In the genomic region with DNA sequence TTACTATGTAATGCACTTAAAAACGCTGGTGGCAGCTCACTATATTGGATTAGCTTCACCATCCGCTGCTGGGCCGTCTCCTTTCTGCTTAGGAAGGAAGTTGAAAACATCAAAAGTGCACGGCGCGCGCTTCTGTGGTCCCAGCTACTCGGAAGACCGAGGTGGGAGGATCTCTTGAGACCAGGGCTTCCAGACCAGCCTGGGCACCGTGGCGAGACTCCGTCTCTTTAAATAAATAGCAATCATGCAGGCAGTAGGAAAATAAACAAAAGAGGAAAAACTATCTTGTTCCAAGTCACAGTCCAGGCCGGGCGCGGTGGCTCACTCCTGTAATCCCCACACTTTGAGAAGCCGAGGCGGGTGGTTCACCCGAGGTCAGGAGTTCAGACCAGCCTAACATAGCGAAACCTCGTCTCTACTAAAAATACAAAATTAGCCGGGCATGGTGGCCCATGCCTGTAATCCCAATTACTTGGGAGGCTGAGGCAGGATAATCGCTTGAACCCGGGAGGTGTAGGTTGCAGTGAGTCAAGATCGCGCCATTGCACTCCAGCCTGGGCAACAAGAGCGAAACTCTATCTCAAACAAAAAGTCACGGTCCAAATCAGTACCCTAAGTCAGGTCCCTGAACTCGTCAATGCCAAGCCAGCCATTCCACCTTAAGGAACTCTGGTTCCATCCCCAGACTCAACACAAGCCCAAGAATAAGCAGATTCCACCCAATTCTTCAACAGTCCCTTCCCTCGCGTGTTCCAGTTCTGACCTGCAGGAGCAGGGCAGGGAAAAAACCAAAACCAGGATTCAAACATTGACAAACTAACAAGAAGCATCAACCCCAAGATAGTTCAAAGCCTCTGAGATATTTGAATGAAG, we compare ENCODE assay signal across 1 cellular context.
TF ChIP-seq lines count a peak whose summit lies in the region.

No MANE protein-coding gene starts in this region.

TF ChIP-seq in K562, 482 proteins besides CTCF, POLR2A, EP300 and RAD21 (continued from another document and continues in another):
- TF ChIP-seq, protein P1, sequence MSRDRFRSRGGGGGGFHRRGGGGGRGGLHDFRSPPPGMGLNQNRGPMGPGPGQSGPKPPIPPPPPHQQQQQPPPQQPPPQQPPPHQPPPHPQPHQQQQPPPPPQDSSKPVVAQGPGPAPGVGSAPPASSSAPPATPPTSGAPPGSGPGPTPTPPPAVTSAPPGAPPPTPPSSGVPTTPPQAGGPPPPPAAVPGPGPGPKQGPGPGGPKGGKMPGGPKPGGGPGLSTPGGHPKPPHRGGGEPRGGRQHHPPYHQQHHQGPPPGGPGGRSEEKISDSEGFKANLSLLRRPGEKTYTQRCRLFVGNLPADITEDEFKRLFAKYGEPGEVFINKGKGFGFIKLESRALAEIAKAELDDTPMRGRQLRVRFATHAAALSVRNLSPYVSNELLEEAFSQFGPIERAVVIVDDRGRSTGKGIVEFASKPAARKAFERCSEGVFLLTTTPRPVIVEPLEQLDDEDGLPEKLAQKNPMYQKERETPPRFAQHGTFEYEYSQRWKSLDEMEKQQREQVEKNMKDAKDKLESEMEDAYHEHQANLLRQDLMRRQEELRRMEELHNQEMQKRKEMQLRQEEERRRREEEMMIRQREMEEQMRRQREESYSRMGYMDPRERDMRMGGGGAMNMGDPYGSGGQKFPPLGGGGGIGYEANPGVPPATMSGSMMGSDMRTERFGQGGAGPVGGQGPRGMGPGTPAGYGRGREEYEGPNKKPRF (IDR thresholded peaks at IDR 0.05; ENCODE audit: low read depth, low read length), result no peak
- no peak for TF ChIP-seq ZNF124 (CRISPR knock-in tag; IDR thresholded peaks at IDR 0.05)
- no peak for TF ChIP-seq ZNF24 (IDR thresholded peaks at IDR 0.05)
- peak; percentile 23; the same call in 1 of the 2 replicates for TF ChIP-seq LEF1 (IDR thresholded peaks at IDR 0.05)
- TF ChIP-seq CBX8 (IDR thresholded peaks at IDR 0.05; ENCODE audit: borderline replicate concordance, extremely low read depth, low read depth, low read length, poor library complexity, severe bottlenecking), result no peak
- no peak for TF ChIP-seq ZNF384 (IDR thresholded peaks at IDR 0.05; ENCODE audit: low read depth, low read length)
- TF ChIP-seq POLR2B (IDR thresholded peaks at IDR 0.05; ENCODE audit: low read depth, partially characterized antibody), result peak; percentile 43
- TF ChIP-seq, protein P2, sequence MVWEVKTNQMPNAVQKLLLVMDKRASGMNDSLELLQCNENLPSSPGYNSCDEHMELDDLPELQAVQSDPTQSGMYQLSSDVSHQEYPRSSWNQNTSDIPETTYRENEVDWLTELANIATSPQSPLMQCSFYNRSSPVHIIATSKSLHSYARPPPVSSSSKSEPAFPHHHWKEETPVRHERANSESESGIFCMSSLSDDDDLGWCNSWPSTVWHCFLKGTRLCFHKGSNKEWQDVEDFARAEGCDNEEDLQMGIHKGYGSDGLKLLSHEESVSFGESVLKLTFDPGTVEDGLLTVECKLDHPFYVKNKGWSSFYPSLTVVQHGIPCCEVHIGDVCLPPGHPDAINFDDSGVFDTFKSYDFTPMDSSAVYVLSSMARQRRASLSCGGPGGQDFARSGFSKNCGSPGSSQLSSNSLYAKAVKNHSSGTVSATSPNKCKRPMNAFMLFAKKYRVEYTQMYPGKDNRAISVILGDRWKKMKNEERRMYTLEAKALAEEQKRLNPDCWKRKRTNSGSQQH (CRISPR knock-in tag; IDR thresholded peaks at IDR 0.05), result no peak
- TF ChIP-seq CHD4 (IDR thresholded peaks at IDR 0.05; ENCODE audit: insufficient read depth, insufficient replicate concordance, low read depth, low read length, poor library complexity, severe bottlenecking), result no peak
- TF ChIP-seq ARHGAP35 (IDR thresholded peaks at IDR 0.05; ENCODE audit: partially characterized antibody), result no peak
- TF ChIP-seq, protein P3, sequence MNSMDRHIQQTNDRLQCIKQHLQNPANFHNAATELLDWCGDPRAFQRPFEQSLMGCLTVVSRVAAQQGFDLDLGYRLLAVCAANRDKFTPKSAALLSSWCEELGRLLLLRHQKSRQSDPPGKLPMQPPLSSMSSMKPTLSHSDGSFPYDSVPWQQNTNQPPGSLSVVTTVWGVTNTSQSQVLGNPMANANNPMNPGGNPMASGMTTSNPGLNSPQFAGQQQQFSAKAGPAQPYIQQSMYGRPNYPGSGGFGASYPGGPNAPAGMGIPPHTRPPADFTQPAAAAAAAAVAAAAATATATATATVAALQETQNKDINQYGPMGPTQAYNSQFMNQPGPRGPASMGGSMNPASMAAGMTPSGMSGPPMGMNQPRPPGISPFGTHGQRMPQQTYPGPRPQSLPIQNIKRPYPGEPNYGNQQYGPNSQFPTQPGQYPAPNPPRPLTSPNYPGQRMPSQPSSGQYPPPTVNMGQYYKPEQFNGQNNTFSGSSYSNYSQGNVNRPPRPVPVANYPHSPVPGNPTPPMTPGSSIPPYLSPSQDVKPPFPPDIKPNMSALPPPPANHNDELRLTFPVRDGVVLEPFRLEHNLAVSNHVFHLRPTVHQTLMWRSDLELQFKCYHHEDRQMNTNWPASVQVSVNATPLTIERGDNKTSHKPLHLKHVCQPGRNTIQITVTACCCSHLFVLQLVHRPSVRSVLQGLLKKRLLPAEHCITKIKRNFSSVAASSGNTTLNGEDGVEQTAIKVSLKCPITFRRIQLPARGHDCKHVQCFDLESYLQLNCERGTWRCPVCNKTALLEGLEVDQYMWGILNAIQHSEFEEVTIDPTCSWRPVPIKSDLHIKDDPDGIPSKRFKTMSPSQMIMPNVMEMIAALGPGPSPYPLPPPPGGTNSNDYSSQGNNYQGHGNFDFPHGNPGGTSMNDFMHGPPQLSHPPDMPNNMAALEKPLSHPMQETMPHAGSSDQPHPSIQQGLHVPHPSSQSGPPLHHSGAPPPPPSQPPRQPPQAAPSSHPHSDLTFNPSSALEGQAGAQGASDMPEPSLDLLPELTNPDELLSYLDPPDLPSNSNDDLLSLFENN (IDR thresholded peaks at IDR 0.05; ENCODE audit: low read depth in 2 of 2, low read length in 2 of 2), result no peak
- TF ChIP-seq, protein P4, sequence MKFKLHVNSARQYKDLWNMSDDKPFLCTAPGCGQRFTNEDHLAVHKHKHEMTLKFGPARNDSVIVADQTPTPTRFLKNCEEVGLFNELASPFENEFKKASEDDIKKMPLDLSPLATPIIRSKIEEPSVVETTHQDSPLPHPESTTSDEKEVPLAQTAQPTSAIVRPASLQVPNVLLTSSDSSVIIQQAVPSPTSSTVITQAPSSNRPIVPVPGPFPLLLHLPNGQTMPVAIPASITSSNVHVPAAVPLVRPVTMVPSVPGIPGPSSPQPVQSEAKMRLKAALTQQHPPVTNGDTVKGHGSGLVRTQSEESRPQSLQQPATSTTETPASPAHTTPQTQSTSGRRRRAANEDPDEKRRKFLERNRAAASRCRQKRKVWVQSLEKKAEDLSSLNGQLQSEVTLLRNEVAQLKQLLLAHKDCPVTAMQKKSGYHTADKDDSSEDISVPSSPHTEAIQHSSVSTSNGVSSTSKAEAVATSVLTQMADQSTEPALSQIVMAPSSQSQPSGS (CRISPR knock-in tag; IDR thresholded peaks at IDR 0.05), result no peak
- no peak for TF ChIP-seq ZFPM2 (CRISPR knock-in tag; IDR thresholded peaks at IDR 0.05)
- no peak for TF ChIP-seq NFE2L1 (tag; IDR thresholded peaks at IDR 0.05; ENCODE audit: borderline replicate concordance, low read depth)
- no peak for TF ChIP-seq HLTF (IDR thresholded peaks at IDR 0.05)
- TF ChIP-seq EHMT2 (IDR thresholded peaks at IDR 0.05), result peak; percentile 59; the same call in 1 of the 2 replicates
- TF ChIP-seq EP400 (IDR thresholded peaks at IDR 0.05), result no peak
- TF ChIP-seq SMARCE1 (IDR thresholded peaks at IDR 0.05), result 0 out of 2 replicates have a peak, but pooled peaks have one; percentile 23
- peak; percentile 84; the same call in 1 of the 2 replicates for TF ChIP-seq ZC3H4 (CRISPR knock-in tag; IDR thresholded peaks at IDR 0.05; ENCODE audit: borderline replicate concordance)
- TF ChIP-seq TRIM28 (IDR thresholded peaks at IDR 0.05), result no peak
- peak; percentile 68; the same call in 1 of the 2 replicates for TF ChIP-seq HDGF (IDR thresholded peaks at IDR 0.05)
- TF ChIP-seq POLR2AphosphoS5 (IDR thresholded peaks at IDR 0.05; ENCODE audit: control insufficient read depth, insufficient read depth, low read depth, low read length), result peak; percentile 19; the same call in 1 of the 2 replicates
- TF ChIP-seq, protein P5, sequence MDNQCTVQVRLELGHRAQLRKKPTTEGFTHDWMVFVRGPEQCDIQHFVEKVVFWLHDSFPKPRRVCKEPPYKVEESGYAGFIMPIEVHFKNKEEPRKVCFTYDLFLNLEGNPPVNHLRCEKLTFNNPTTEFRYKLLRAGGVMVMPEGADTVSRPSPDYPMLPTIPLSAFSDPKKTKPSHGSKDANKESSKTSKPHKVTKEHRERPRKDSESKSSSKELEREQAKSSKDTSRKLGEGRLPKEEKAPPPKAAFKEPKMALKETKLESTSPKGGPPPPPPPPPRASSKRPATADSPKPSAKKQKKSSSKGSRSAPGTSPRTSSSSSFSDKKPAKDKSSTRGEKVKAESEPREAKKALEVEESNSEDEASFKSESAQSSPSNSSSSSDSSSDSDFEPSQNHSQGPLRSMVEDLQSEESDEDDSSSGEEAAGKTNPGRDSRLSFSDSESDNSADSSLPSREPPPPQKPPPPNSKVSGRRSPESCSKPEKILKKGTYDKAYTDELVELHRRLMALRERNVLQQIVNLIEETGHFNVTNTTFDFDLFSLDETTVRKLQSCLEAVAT (IDR thresholded peaks at IDR 0.05), result peak in 1 of 2 experiments; percentile 60; a peak in 1 of 4 replicates
- TF ChIP-seq HEY1 (CRISPR knock-in tag; IDR thresholded peaks at IDR 0.05; ENCODE audit: borderline replicate concordance), result no peak
- TF ChIP-seq, protein P6, sequence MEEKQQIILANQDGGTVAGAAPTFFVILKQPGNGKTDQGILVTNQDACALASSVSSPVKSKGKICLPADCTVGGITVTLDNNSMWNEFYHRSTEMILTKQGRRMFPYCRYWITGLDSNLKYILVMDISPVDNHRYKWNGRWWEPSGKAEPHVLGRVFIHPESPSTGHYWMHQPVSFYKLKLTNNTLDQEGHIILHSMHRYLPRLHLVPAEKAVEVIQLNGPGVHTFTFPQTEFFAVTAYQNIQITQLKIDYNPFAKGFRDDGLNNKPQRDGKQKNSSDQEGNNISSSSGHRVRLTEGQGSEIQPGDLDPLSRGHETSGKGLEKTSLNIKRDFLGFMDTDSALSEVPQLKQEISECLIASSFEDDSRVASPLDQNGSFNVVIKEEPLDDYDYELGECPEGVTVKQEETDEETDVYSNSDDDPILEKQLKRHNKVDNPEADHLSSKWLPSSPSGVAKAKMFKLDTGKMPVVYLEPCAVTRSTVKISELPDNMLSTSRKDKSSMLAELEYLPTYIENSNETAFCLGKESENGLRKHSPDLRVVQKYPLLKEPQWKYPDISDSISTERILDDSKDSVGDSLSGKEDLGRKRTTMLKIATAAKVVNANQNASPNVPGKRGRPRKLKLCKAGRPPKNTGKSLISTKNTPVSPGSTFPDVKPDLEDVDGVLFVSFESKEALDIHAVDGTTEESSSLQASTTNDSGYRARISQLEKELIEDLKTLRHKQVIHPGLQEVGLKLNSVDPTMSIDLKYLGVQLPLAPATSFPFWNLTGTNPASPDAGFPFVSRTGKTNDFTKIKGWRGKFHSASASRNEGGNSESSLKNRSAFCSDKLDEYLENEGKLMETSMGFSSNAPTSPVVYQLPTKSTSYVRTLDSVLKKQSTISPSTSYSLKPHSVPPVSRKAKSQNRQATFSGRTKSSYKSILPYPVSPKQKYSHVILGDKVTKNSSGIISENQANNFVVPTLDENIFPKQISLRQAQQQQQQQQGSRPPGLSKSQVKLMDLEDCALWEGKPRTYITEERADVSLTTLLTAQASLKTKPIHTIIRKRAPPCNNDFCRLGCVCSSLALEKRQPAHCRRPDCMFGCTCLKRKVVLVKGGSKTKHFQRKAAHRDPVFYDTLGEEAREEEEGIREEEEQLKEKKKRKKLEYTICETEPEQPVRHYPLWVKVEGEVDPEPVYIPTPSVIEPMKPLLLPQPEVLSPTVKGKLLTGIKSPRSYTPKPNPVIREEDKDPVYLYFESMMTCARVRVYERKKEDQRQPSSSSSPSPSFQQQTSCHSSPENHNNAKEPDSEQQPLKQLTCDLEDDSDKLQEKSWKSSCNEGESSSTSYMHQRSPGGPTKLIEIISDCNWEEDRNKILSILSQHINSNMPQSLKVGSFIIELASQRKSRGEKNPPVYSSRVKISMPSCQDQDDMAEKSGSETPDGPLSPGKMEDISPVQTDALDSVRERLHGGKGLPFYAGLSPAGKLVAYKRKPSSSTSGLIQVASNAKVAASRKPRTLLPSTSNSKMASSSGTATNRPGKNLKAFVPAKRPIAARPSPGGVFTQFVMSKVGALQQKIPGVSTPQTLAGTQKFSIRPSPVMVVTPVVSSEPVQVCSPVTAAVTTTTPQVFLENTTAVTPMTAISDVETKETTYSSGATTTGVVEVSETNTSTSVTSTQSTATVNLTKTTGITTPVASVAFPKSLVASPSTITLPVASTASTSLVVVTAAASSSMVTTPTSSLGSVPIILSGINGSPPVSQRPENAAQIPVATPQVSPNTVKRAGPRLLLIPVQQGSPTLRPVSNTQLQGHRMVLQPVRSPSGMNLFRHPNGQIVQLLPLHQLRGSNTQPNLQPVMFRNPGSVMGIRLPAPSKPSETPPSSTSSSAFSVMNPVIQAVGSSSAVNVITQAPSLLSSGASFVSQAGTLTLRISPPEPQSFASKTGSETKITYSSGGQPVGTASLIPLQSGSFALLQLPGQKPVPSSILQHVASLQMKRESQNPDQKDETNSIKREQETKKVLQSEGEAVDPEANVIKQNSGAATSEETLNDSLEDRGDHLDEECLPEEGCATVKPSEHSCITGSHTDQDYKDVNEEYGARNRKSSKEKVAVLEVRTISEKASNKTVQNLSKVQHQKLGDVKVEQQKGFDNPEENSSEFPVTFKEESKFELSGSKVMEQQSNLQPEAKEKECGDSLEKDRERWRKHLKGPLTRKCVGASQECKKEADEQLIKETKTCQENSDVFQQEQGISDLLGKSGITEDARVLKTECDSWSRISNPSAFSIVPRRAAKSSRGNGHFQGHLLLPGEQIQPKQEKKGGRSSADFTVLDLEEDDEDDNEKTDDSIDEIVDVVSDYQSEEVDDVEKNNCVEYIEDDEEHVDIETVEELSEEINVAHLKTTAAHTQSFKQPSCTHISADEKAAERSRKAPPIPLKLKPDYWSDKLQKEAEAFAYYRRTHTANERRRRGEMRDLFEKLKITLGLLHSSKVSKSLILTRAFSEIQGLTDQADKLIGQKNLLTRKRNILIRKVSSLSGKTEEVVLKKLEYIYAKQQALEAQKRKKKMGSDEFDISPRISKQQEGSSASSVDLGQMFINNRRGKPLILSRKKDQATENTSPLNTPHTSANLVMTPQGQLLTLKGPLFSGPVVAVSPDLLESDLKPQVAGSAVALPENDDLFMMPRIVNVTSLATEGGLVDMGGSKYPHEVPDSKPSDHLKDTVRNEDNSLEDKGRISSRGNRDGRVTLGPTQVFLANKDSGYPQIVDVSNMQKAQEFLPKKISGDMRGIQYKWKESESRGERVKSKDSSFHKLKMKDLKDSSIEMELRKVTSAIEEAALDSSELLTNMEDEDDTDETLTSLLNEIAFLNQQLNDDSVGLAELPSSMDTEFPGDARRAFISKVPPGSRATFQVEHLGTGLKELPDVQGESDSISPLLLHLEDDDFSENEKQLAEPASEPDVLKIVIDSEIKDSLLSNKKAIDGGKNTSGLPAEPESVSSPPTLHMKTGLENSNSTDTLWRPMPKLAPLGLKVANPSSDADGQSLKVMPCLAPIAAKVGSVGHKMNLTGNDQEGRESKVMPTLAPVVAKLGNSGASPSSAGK (IDR thresholded peaks at IDR 0.05), result peak; percentile 65
- TF ChIP-seq C11orf30 (IDR thresholded peaks at IDR 0.05; ENCODE audit: low read depth), result no peak
- no peak for TF ChIP-seq ADNP (tag; IDR thresholded peaks at IDR 0.05)
- TF ChIP-seq SMAD4 (CRISPR knock-in tag; conservative IDR thresholded peaks at IDR 0.05), result peak; percentile 25; the same call in 1 of the 2 replicates
- no peak for TF ChIP-seq DDX20 (tag; IDR thresholded peaks at IDR 0.05; ENCODE audit: low read depth)
- 0 out of 2 replicates have a peak, but pooled peaks have one; percentile 28 for TF ChIP-seq L3MBTL2 (IDR thresholded peaks at IDR 0.05)
- TF ChIP-seq MTA3 (IDR thresholded peaks at IDR 0.05; ENCODE audit: borderline replicate concordance), result 0 out of 2 replicates have a peak, but pooled peaks have one; percentile 15
- TF ChIP-seq TAF1 (IDR thresholded peaks at IDR 0.05; ENCODE audit: control insufficient read depth, extremely low read depth, insufficient read depth, low read length, severe bottlenecking), result peak; percentile 11
- TF ChIP-seq MBD2 (IDR thresholded peaks at IDR 0.05; ENCODE audit: borderline replicate concordance, low read depth), result no peak
